In genomic region chr2:27522400-27522945, GRCh38 we compare ENCODE assay signal across 1 cellular context.
A peak's percentile ranks its signal among the peaks of the same experiment; 100 is the strongest.
TF ChIP-seq lines count a peak whose summit lies in the region.

No MANE protein-coding gene starts in this region.

TF ChIP-seq in HepG2, 621 proteins besides CTCF, POLR2A, EP300 and RAD21:
- TF ChIP-seq, protein P1, sequence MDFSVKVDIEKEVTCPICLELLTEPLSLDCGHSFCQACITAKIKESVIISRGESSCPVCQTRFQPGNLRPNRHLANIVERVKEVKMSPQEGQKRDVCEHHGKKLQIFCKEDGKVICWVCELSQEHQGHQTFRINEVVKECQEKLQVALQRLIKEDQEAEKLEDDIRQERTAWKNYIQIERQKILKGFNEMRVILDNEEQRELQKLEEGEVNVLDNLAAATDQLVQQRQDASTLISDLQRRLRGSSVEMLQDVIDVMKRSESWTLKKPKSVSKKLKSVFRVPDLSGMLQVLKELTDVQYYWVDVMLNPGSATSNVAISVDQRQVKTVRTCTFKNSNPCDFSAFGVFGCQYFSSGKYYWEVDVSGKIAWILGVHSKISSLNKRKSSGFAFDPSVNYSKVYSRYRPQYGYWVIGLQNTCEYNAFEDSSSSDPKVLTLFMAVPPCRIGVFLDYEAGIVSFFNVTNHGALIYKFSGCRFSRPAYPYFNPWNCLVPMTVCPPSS (IDR thresholded peaks at IDR 0.05) = no peak
- TF ChIP-seq ZNF136 (CRISPR knock-in tag; IDR thresholded peaks at IDR 0.05; ENCODE audit: low read depth) = no peak
- no peak for TF ChIP-seq SATB2 (CRISPR knock-in tag; IDR thresholded peaks at IDR 0.05)
- TF ChIP-seq AKAP8 (CRISPR knock-in tag; IDR thresholded peaks at IDR 0.05) = no peak
- no peak for TF ChIP-seq ZBTB8A (CRISPR knock-in tag; IDR thresholded peaks at IDR 0.05; ENCODE audit: borderline replicate concordance, low read depth)
- 0 out of 2 replicates have a peak, but pooled peaks have one; percentile 23 for TF ChIP-seq ZNF547 (CRISPR knock-in tag; IDR thresholded peaks at IDR 0.05)
- TF ChIP-seq, protein P2, sequence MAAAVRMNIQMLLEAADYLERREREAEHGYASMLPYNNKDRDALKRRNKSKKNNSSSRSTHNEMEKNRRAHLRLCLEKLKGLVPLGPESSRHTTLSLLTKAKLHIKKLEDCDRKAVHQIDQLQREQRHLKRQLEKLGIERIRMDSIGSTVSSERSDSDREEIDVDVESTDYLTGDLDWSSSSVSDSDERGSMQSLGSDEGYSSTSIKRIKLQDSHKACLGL (CRISPR knock-in tag; IDR thresholded peaks at IDR 0.05) = no peak
- TF ChIP-seq ZBTB26 (CRISPR knock-in tag; IDR thresholded peaks at IDR 0.05; ENCODE audit: borderline replicate concordance) = no peak
- no peak for TF ChIP-seq ZNF749 (CRISPR knock-in tag; IDR thresholded peaks at IDR 0.05; ENCODE audit: borderline replicate concordance)
- TF ChIP-seq ZNF362 (CRISPR knock-in tag; IDR thresholded peaks at IDR 0.05; ENCODE audit: borderline replicate concordance) = no peak
- TF ChIP-seq ZNF232 (CRISPR knock-in tag; IDR thresholded peaks at IDR 0.05; ENCODE audit: borderline replicate concordance) = no peak
- peak; percentile 17; the same call in 1 of the 2 replicates for TF ChIP-seq SMC3 (IDR thresholded peaks at IDR 0.05; ENCODE audit: low read length)
- no peak for TF ChIP-seq ZNF615 (CRISPR knock-in tag; IDR thresholded peaks at IDR 0.05; ENCODE audit: borderline replicate concordance)
- TF ChIP-seq STAG1 (CRISPR knock-in tag; IDR thresholded peaks at IDR 0.05) = peak; percentile 50
- TF ChIP-seq ZSCAN29 (CRISPR knock-in tag; conservative IDR thresholded peaks at IDR 0.05) = no peak
